1 cellular context compared by ENCODE assay signal in the genomic region with DNA sequence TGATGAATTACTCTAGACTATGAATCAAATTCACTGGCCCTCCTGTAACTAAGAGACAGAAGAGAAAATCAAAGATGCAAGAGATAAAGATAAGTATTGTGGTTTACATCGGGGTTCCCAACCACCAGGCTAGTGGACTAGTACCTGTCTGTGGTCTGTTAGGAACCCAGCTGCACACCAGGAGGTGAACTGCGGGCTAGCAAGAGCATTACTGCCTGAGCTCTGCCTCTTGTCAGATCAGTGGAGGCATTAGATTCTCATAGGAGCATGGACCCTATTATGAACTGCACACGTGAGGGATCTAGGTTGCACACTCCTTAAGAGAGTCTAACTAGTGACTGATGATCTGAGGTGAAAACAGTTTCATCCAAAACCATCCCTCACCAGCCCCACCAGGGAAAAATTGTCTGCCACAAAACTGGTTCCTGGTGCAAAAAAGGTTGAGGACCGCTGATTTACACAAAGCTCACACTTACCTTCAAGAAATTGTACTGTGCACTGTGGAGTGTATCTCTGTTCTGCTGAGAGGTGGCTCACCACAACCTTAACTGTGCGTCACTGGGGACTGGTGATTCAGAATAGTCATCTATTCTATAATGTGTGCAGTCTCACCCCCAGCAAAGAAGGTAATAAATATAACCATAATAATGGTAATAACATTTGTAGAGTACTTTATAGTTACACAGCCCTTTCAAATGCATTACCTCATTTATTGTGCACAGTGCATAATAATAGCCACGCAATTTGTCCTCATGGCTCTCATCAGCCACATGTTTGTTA.
TF ChIP-seq lines count a peak whose summit lies in the region.

No MANE protein-coding gene starts in this region.

TF ChIP-seq in H1, 55 proteins besides CTCF, POLR2A, EP300 and RAD21:
- TF ChIP-seq, protein P1, sequence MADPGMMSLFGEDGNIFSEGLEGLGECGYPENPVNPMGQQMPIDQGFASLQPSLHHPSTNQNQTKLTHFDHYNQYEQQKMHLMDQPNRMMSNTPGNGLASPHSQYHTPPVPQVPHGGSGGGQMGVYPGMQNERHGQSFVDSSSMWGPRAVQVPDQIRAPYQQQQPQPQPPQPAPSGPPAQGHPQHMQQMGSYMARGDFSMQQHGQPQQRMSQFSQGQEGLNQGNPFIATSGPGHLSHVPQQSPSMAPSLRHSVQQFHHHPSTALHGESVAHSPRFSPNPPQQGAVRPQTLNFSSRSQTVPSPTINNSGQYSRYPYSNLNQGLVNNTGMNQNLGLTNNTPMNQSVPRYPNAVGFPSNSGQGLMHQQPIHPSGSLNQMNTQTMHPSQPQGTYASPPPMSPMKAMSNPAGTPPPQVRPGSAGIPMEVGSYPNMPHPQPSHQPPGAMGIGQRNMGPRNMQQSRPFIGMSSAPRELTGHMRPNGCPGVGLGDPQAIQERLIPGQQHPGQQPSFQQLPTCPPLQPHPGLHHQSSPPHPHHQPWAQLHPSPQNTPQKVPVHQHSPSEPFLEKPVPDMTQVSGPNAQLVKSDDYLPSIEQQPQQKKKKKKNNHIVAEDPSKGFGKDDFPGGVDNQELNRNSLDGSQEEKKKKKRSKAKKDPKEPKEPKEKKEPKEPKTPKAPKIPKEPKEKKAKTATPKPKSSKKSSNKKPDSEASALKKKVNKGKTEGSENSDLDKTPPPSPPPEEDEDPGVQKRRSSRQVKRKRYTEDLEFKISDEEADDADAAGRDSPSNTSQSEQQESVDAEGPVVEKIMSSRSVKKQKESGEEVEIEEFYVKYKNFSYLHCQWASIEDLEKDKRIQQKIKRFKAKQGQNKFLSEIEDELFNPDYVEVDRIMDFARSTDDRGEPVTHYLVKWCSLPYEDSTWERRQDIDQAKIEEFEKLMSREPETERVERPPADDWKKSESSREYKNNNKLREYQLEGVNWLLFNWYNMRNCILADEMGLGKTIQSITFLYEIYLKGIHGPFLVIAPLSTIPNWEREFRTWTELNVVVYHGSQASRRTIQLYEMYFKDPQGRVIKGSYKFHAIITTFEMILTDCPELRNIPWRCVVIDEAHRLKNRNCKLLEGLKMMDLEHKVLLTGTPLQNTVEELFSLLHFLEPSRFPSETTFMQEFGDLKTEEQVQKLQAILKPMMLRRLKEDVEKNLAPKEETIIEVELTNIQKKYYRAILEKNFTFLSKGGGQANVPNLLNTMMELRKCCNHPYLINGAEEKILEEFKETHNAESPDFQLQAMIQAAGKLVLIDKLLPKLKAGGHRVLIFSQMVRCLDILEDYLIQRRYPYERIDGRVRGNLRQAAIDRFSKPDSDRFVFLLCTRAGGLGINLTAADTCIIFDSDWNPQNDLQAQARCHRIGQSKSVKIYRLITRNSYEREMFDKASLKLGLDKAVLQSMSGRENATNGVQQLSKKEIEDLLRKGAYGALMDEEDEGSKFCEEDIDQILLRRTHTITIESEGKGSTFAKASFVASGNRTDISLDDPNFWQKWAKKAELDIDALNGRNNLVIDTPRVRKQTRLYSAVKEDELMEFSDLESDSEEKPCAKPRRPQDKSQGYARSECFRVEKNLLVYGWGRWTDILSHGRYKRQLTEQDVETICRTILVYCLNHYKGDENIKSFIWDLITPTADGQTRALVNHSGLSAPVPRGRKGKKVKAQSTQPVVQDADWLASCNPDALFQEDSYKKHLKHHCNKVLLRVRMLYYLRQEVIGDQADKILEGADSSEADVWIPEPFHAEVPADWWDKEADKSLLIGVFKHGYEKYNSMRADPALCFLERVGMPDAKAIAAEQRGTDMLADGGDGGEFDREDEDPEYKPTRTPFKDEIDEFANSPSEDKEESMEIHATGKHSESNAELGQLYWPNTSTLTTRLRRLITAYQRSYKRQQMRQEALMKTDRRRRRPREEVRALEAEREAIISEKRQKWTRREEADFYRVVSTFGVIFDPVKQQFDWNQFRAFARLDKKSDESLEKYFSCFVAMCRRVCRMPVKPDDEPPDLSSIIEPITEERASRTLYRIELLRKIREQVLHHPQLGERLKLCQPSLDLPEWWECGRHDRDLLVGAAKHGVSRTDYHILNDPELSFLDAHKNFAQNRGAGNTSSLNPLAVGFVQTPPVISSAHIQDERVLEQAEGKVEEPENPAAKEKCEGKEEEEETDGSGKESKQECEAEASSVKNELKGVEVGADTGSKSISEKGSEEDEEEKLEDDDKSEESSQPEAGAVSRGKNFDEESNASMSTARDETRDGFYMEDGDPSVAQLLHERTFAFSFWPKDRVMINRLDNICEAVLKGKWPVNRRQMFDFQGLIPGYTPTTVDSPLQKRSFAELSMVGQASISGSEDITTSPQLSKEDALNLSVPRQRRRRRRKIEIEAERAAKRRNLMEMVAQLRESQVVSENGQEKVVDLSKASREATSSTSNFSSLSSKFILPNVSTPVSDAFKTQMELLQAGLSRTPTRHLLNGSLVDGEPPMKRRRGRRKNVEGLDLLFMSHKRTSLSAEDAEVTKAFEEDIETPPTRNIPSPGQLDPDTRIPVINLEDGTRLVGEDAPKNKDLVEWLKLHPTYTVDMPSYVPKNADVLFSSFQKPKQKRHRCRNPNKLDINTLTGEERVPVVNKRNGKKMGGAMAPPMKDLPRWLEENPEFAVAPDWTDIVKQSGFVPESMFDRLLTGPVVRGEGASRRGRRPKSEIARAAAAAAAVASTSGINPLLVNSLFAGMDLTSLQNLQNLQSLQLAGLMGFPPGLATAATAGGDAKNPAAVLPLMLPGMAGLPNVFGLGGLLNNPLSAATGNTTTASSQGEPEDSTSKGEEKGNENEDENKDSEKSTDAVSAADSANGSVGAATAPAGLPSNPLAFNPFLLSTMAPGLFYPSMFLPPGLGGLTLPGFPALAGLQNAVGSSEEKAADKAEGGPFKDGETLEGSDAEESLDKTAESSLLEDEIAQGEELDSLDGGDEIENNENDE (IDR thresholded peaks at IDR 0.05; ENCODE audit: insufficient replicate concordance, low read length): no peak
- TF ChIP-seq CREB1 (IDR thresholded peaks at IDR 0.05) (no peak), JUN (IDR thresholded peaks at IDR 0.05; ENCODE audit: low read depth, low read length) (no peak), SUZ12 (IDR thresholded peaks at IDR 0.05; ENCODE audit: low read length) (no peak), KDM4A (IDR thresholded peaks at IDR 0.05; ENCODE audit: low read depth, low read length, severe bottlenecking) (no peak), TBP (IDR thresholded peaks at IDR 0.05; ENCODE audit: low read depth, low read length) (no peak), SIX5 (IDR thresholded peaks at IDR 0.05; ENCODE audit: low read depth, low read length) (no peak), EZH2 (IDR thresholded peaks at IDR 0.05; ENCODE audit: low read depth, low read length, severe bottlenecking) (no peak), BACH1 (IDR thresholded peaks at IDR 0.05; ENCODE audit: low read length) (no peak), GTF2F1 (IDR thresholded peaks at IDR 0.05; ENCODE audit: borderline replicate concordance, low read depth, low read length) (no peak), TCF12 (IDR thresholded peaks at IDR 0.05; ENCODE audit: low read depth, low read length) (no peak)
